ENCODE assay signal across 31 cellular contexts in the genomic region with DNA sequence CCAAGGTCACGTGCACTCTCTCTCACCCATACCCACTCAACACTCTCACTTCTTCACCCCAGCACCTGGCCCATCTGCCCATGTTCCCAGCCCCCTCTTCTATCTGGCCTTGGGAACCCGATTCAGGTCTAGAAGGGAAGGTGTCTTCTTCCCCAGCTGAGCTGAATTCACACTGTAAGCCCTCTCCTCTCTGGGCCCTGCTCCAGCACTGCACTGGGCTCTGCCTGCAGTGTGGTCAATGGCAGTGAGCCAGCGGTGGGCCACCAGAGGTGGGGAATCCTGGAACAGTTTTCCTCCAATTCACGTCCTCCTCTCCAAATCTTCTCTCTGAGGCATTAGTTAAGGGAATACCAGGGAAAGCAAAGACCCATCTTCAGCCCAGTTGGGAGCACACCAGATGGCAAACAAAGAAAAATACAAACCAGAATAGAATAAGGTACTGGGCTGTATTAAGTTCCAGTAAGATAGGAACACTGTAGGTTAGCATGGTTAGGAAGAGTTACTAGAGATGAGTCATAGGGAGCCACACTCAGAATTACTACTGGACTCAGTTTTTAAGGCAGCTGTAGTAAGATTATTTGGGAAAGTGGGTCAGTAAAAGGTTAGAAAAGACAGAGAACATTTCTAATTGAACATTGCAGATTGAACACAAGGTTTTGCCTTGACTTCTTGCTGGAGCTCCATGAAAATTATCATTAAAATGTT. TPM values are rescaled to one million over a fixed set of nuclear protein-coding genes. Genes with fewer than 3 reads are reported as not detected.
A peak's percentile ranks its signal among the peaks of the same experiment; 100 is the strongest.
DNase-seq lines count a peak whose midpoint lies in the region; ATAC-seq, FAIRE-seq and TF ChIP-seq lines count a peak whose summit lies in the region.
"Had no signal": no experiment of that assay in that cellular context is flagged by ENCODE, and none has a peak within 500 bp of the region (broad histone marks: within the 10 kb centered on the region; RNA-seq: fewer than 3 reads in every experiment).

No MANE protein-coding gene starts in this region.

- H2AFZ ChIP-seq in IMR-90 (replicated peaks; ENCODE audit: low read length, poor library complexity), result peak overlapping the region; percentile 61
- H2AFZ ChIP-seq in endothelial cell of umbilical vein (ENCODE audit: low read depth, low read length), result no peak overlapping the region

- H3K4me1 ChIP-seq in IMR-90 (ENCODE audit: control insufficient read depth, insufficient read depth, low read length) (peaks cover 2% of the 10 kb centered on the region; the same call in 1 of the 2 replicates), endothelial cell of umbilical vein (ENCODE audit: control insufficient read depth, extremely low read depth, insufficient read depth, low read length) (peaks cover 25% of the 10 kb centered on the region), ovary (ENCODE audit: insufficient read depth) (no peaks in the 10 kb centered on the region)
- H3K4me1 ChIP-seq: psoas muscle, SJCRH30, upper lobe of left lung had no signal

- H3K9me3 ChIP-seq in IMR-90 (ENCODE audit: control insufficient read depth, insufficient read depth, low read length), result no peaks in the 10 kb centered on the region
- H3K9me3 ChIP-seq in endothelial cell of umbilical vein (replicated peaks; ENCODE audit: control insufficient read depth, insufficient read depth, low read length), result no peaks in the 10 kb centered on the region
- no peaks in the 10 kb centered on the region for H3K9me3 ChIP-seq in ovary
- H3K9me3 ChIP-seq: psoas muscle, SJCRH30, upper lobe of left lung had no signal

- H3K27me3 ChIP-seq in IMR-90 (ENCODE audit: control insufficient read depth, insufficient read depth, low read length) (peaks cover 12% of the 10 kb centered on the region), endothelial cell of umbilical vein (ENCODE audit: control insufficient read depth in 2 of 2, insufficient read depth in 2 of 2, low read length in 2 of 2) (no peaks in the 10 kb centered on the region), ovary (no peaks in the 10 kb centered on the region)
- H3K27me3 ChIP-seq: SJCRH30, upper lobe of left lung had no signal

- TF ChIP-seq EP300 in ovary (IDR thresholded peaks at IDR 0.05), result no peak

- TF ChIP-seq CTCF in IMR-90 (conservative IDR thresholded peaks at IDR 0.05; ENCODE audit: low read depth, low read length) (no peak), endothelial cell of umbilical vein (IDR thresholded peaks at IDR 0.05; ENCODE audit: extremely low read depth in 1 of 2, insufficient read depth in 1 of 2, low read depth in 1 of 2, low read length in 2 of 2) (no peak), ovary (IDR thresholded peaks at IDR 0.05) (no peak)

- H3K27ac ChIP-seq in IMR-90 (ENCODE audit: insufficient read depth, low read length) (no peak overlapping the region), endothelial cell of umbilical vein (ENCODE audit: insufficient read depth, low read depth, low read length) (peak overlapping the region; percentile 9), ovary (no peak overlapping the region)
- H3K27ac ChIP-seq: C4-2B, psoas muscle, SJCRH30, upper lobe of left lung had no signal

- H2AK5ac ChIP-seq in IMR-90 (ENCODE audit: low read depth, low read length), result no peak overlapping the region

- TF ChIP-seq POLR2A in IMR-90 (IDR thresholded peaks at IDR 0.05; ENCODE audit: low read depth, low read length), result no peak
- no peak for TF ChIP-seq POLR2A in endothelial cell of umbilical vein (IDR thresholded peaks at IDR 0.05; ENCODE audit: low read depth, low read length)
- no peak for TF ChIP-seq POLR2A in ovary (IDR thresholded peaks at IDR 0.05)

- in situ Hi-C loops in IMR-90 (cut with MboI; ENCODE audit: low sequenced_read_pairs), result no loop called here

- H3K9ac ChIP-seq in IMR-90 (ENCODE audit: low read depth, low read length) (no peak overlapping the region), endothelial cell of umbilical vein (replicated peaks; ENCODE audit: extremely low read depth, insufficient read depth, low read length) (no peak overlapping the region)

- H4K8ac ChIP-seq in IMR-90 (ENCODE audit: low read depth in 2 of 2, low read length in 2 of 2), result no peak overlapping the region

- no peak overlapping the region for H3K4ac ChIP-seq in IMR-90 (ENCODE audit: low read depth, low read length)

- no peak overlapping the region for H2BK20ac ChIP-seq in IMR-90 (ENCODE audit: low read depth, low read length)

- H3K4me2 ChIP-seq in IMR-90 (ENCODE audit: low read depth, low read length) (no peak overlapping the region), endothelial cell of umbilical vein (ENCODE audit: insufficient read depth, low read length) (no peak overlapping the region)

- POLR2A ChIA-PET in IMR-90 (lab: Charles Lee; ENCODE audit: unreplicated experiment), result no interaction called here
- POLR2A ChIA-PET in endothelial cell of umbilical vein (lab: Charles Lee), result no interaction called here

- H3K79me1 ChIP-seq in IMR-90 (ENCODE audit: low read depth in 1 of 2, low read length in 2 of 2), result no peaks in the 10 kb centered on the region

- H4K91ac ChIP-seq in IMR-90 (ENCODE audit: insufficient read depth, low read depth, low read length), result no peak overlapping the region

- BruUV-seq in IMR-90 (replicated peaks; lab: Mats Ljungman, UMichigan) (no TSS peak), endothelial cell of umbilical vein (replicated peaks; lab: Mats Ljungman, UMichigan) (no TSS peak)

- no peaks in the 10 kb centered on the region for H4K20me1 ChIP-seq in IMR-90 (ENCODE audit: insufficient read depth, low read length)
- H4K20me1 ChIP-seq in endothelial cell of umbilical vein (replicated peaks; ENCODE audit: control insufficient read depth, extremely low read depth, insufficient read depth, low read length), result no peaks in the 10 kb centered on the region

- H3K23ac ChIP-seq in IMR-90 (ENCODE audit: low read depth, low read length), result no peak overlapping the region

- no peak overlapping the region for H2BK5ac ChIP-seq in IMR-90 (ENCODE audit: low read depth, low read length, poor library complexity, severe bottlenecking)

- H3K14ac ChIP-seq in IMR-90 (replicated peaks; ENCODE audit: low read depth, low read length), result no peak overlapping the region

- CTCF ChIA-PET in IMR-90 (lab: Yijun Ruan, JAX), result no interaction called here
- CTCF ChIA-PET in endothelial cell of umbilical vein (lab: Charles Lee), result interaction anchor here (1.4 kb wide), 1 partner anchor 12 kb away, joined by 5 read pairs; no protein-coding TSS in a partner anchor

- no peaks in the 10 kb centered on the region for H3K79me2 ChIP-seq in endothelial cell of umbilical vein (ENCODE audit: control insufficient read depth, insufficient read depth, low read length)

- H3K18ac ChIP-seq in IMR-90 (ENCODE audit: low read depth, low read length), result no peak overlapping the region

- no peak overlapping the region for H2BK15ac ChIP-seq in IMR-90 (ENCODE audit: low read depth, low read length)

- no peak for TF ChIP-seq RAD21 in IMR-90 (IDR thresholded peaks at IDR 0.05; ENCODE audit: low read length)

- intact Hi-C loops in IMR-90 (cut with micrococcal nuclease), result no loop called here
- intact Hi-C loops in endothelial cell of umbilical vein (cut with micrococcal nuclease), result no loop called here
- intact Hi-C loops in ovary (cut with DNase I), result no loop called here

- H3K4me3 ChIP-seq in IMR-90 (ENCODE audit: insufficient read depth, low read depth, low read length) (no peak overlapping the region), endothelial cell of umbilical vein (replicated peaks in 1 of 3; ENCODE audit: insufficient read depth in 1 of 3, low read depth in 1 of 3, low read length in 3 of 3) (no peak overlapping the region), ovary (no peak overlapping the region)
- H3K4me3 ChIP-seq: psoas muscle, SJCRH30, upper lobe of left lung had no signal

- H4K5ac ChIP-seq in IMR-90 (ENCODE audit: low read depth, low read length), result no peak overlapping the region

- DNase-seq in AG20443 (ENCODE audit: low spot score) (peak; percentile 30), IMR-90 (peak; percentile 43), endothelial cell of umbilical vein (ENCODE audit: low read depth, low spot score) (peak; percentile 28), myocyte (ENCODE audit: low read depth) (peak; percentile 17), NCI-H2196 (lab: John Stamatoyannopoulos, UW; ENCODE audit: unreplicated experiment) (no peak), ovary (no peak)
- DNase-seq in stimulated activated CD4-positive, alpha-beta T cell treated with anti-CD3 and anti-CD28 coated beads, Interleukin-4, amount 100 ng/mL, for 4 hours, result no peak
- DNase-seq: activated CD4-positive, alpha-beta T cell treated with anti-CD3 and anti-CD28 coated beads for 36 hours; activated gamma-delta T cell; activated T-cell treated with anti-CD3 and anti-CD28 coated beads, Interleukin-2, amount 50 U/mL, for 1 hour; effector memory CD4-positive, alpha-beta T cell; Kasumi-1; kidney glomerular epithelial cell; NCI-H1092; NCI-H187; NCI-H2171 treated with DMSO at 0.1 percent for 48 hours; NCI-H69; psoas muscle; SJCRH30; stimulated activated CD4-positive, alpha-beta T cell treated with anti-CD3 and anti-CD28 coated beads, Interleukin-1b, Interleukin-23, amount 100 ng/mL, for 48 hours; upper lobe of left lung had no signal

- H3K9me1 ChIP-seq in IMR-90 (ENCODE audit: insufficient read depth, low read length) (no peaks in the 10 kb centered on the region), endothelial cell of umbilical vein (replicated peaks; ENCODE audit: control insufficient read depth, extremely low read depth, insufficient read depth, low read length) (no peaks in the 10 kb centered on the region)

- peak overlapping the region; percentile 79 for H2AK9ac ChIP-seq in IMR-90 (replicated peaks; ENCODE audit: low read depth, low read length, poor library complexity)

- no peak overlapping the region for H3K56ac ChIP-seq in IMR-90 (ENCODE audit: extremely low read depth, insufficient read depth, low read length)

- dilution Hi-C loops in IMR-90 (cut with HindIII; ENCODE audit: low sequenced_read_pairs, unreplicated experiment) (no loop called here), endothelial cell of umbilical vein (cut with MboI; ENCODE audit: extremely low pct_ligation_motif_present, low sequenced_read_pairs) (no loop called here)

- peak; percentile 90 for FAIRE-seq in endothelial cell of umbilical vein (lab: Jason Lieb, UNC)
- FAIRE-seq: colon, H1, RCC 7860 had no signal

- H3K36me3 ChIP-seq in IMR-90 (ENCODE audit: control insufficient read depth, insufficient read depth, low read length), result no peaks in the 10 kb centered on the region
- H3K36me3 ChIP-seq in endothelial cell of umbilical vein (ENCODE audit: control insufficient read depth in 2 of 2, extremely low read depth in 1 of 2, insufficient read depth in 2 of 2, low read length in 2 of 2), result no peaks in the 10 kb centered on the region
- no peaks in the 10 kb centered on the region for H3K36me3 ChIP-seq in ovary
- H3K36me3 ChIP-seq: SJCRH30, upper lobe of left lung had no signal

- 60% methylated on average over 1 of the region's 4 CpGs; no CpG with 5 or more reads in 1 of the 2 experiments for WGBS in IMR-90 (ENCODE audit: extremely low coverage in 2 of 2, insufficient read length in 1 of 2), 2 experiments
- WGBS in ovary, 3 donors, result 55 to 64% (median 58%) methylated on average over 4 of the region's 4 CpGs

- no peak overlapping the region for H2BK120ac ChIP-seq in IMR-90 (ENCODE audit: low read depth, low read length)

- ATAC-seq in IMR-90 (ENCODE audit: low read depth) (0 out of 2 replicates have a peak, but pooled peaks have one; percentile 35), HG03457 (IDR thresholded peaks at IDR 0.05; ENCODE audit: unreplicated experiment) (no peak)
- ATAC-seq: activated CD4-positive, alpha-beta T cell treated with anti-CD3 and anti-CD28 coated beads for 36 hours; esophagus mucosa; psoas muscle had no signal

RNA-seq across cellular contexts. Expression of a gene that starts 5.0 kb away (rescaled TPM):
- total RNA-seq in IMR-90 (2012; rRNA removed) (under 0.01 TPM in 1 of 2 replicates, not detected in the other), endothelial cell of umbilical vein (0.20 and 0.21 TPM in 2 replicates), myocyte (not detected in 2 replicates), ovary (not detected)
- polyA plus RNA-seq in IMR-90 (2012; rRNA removed) (not detected in 2 replicates), endothelial cell of umbilical vein (0.22 and 0.29 TPM in 2 replicates), ovary (under 1 TPM in 1 of 2 donors, not detected in 1; 0.10 TPM)
- polyA plus RNA-seq in IMR-90 (2012; cell fraction: cytosol; rRNA removed), result 0.06 TPM in 1 of 2 replicates, not detected in the other
- polyA plus RNA-seq in IMR-90 (2012; cell fraction: nucleus; rRNA removed; ENCODE audit: low replicate concordance), result 0.08 TPM in 1 of 2 replicates, not detected in the other
- 0.14 and 0.17 TPM in 2 replicates for polyA plus RNA-seq in endothelial cell of umbilical vein (2011; cell fraction: cytosol; rRNA removed)
- 0.47 and 0.73 TPM in 2 replicates for polyA plus RNA-seq in endothelial cell of umbilical vein (2011; cell fraction: nucleus; rRNA removed)
- not detected in 2 replicates for polyA plus RNA-seq in endothelial cell of umbilical vein (2012)
- not detected in 2 replicates for polyA minus RNA-seq in endothelial cell of umbilical vein
- polyA minus RNA-seq in endothelial cell of umbilical vein (2011; cell fraction: cytosol; rRNA and poly(A)+ RNA removed), result not detected
- polyA minus RNA-seq in endothelial cell of umbilical vein (2011; cell fraction: nucleus; rRNA and poly(A)+ RNA removed), result not detected in 2 replicates
- not detected for polyA plus RNA-seq in myocyte (2012)
- total RNA-seq: activated CD4-positive, alpha-beta T cell treated with anti-CD3 and anti-CD28 coated beads for 36 hours; esophagus mucosa; G401; H1; psoas muscle; SJCRH30; skeletal muscle tissue; T-helper 1 cell treated with Interleukin-12 subunit alpha and Interleukin-12 subunit beta and Interleukin-4 antibody, amounts not matched to agents 30 ng/mL and 1 ng/mL, for 36 hours had no signal
- polyA plus RNA-seq: H1, psoas muscle had no signal

RNA-seq across cellular contexts. Expression of a gene that starts 17.6 kb away (rescaled TPM):
- not detected in 2 replicates for total RNA-seq in IMR-90 (2012; rRNA removed)
- not detected in 2 replicates for polyA plus RNA-seq in IMR-90 (2012; rRNA removed)
- polyA plus RNA-seq in IMR-90 (2012; cell fraction: cytosol; rRNA removed), result not detected in 2 replicates
- polyA plus RNA-seq in IMR-90 (2012; cell fraction: nucleus; rRNA removed; ENCODE audit: low replicate concordance), result not detected in 2 replicates
- total RNA-seq in endothelial cell of umbilical vein, result not detected in 2 replicates
- polyA plus RNA-seq in endothelial cell of umbilical vein, result not detected in 2 replicates
- polyA plus RNA-seq in endothelial cell of umbilical vein (2011; cell fraction: cytosol; rRNA removed), result not detected in 2 replicates
- polyA plus RNA-seq in endothelial cell of umbilical vein (2011; cell fraction: nucleus; rRNA removed), result not detected in 2 replicates
- polyA plus RNA-seq in endothelial cell of umbilical vein (2012), result not detected in 2 replicates
- polyA minus RNA-seq in endothelial cell of umbilical vein, result not detected in 2 replicates
- not detected for polyA minus RNA-seq in endothelial cell of umbilical vein (2011; cell fraction: cytosol; rRNA and poly(A)+ RNA removed)
- polyA minus RNA-seq in endothelial cell of umbilical vein (2011; cell fraction: nucleus; rRNA and poly(A)+ RNA removed), result not detected in 2 replicates
- total RNA-seq in myocyte, result not detected in 2 replicates
- not detected for polyA plus RNA-seq in myocyte (2012)
- total RNA-seq in ovary, result not detected
- not detected for polyA plus RNA-seq in ovary
- total RNA-seq: activated CD4-positive, alpha-beta T cell treated with anti-CD3 and anti-CD28 coated beads for 36 hours; esophagus mucosa; G401; psoas muscle; SJCRH30; skeletal muscle tissue; subcutaneous adipose tissue; T-helper 1 cell treated with Interleukin-12 subunit alpha and Interleukin-12 subunit beta and Interleukin-4 antibody, amounts not matched to agents 30 ng/mL and 1 ng/mL, for 36 hours; upper lobe of left lung had no signal
- polyA plus RNA-seq: psoas muscle had no signal

Comparison
In these comparisons a context has a peak if more than half of its experiments do, and no peak if none do; other contexts are left out.
1. DNase-seq: peak in AG20443 (single experiment), IMR-90 (single experiment), endothelial cell of umbilical vein (single experiment) and myocyte (single experiment); none in NCI-H2196 (single experiment), stimulated activated CD4-positive, alpha-beta T cell treated with anti-CD3 and anti-CD28 coated beads, Interleukin-4, amount 100 ng/mL, for 4 hours (0 of 2) and ovary (0 of 5).